Comparison of ENCODE assay signal across 8 cellular contexts in genomic region chr22:24555160-24555495, GRCh38. TPM values are rescaled to one million over a fixed set of nuclear protein-coding genes. Genes with fewer than 3 reads are reported as not detected.
DNase-seq lines count a peak whose midpoint lies in the region; ATAC-seq and TF ChIP-seq lines count a peak whose summit lies in the region.

No MANE protein-coding gene starts in this region.

- peaks cover 41% of the 10 kb centered on the region for H3K4me1 ChIP-seq in CD4-positive, CD25-positive, alpha-beta regulatory T cell (ENCODE audit: control insufficient read depth, insufficient read depth, low read length, poor library complexity, severe bottlenecking)
- peaks cover 12% of the 10 kb centered on the region for H3K4me1 ChIP-seq in ectodermal cell (ENCODE audit: control insufficient read depth, insufficient read depth, low read length)
- peaks cover 55% of the 10 kb centered on the region for H3K4me1 ChIP-seq in lower lobe of right lung

- H3K36me3 Mint-ChIP-seq in CD4-positive, CD25-positive, alpha-beta regulatory T cell = peaks cover 34% of the 10 kb centered on the region
- peaks cover 40% of the 10 kb centered on the region for H3K36me3 Mint-ChIP-seq in activated CD8-positive, alpha-beta T cell treated with anti-CD3 and anti-CD28 coated beads, Interleukin-2, amount 10 ng/mL, durations not matched to agents 7 days and 5 days (ENCODE audit: low read depth)

- intact Hi-C loops in lower lobe of right lung (cut with DNase I) = no loop called here

- no peaks in the 10 kb centered on the region for H3K27me3 Mint-ChIP-seq in CD4-positive, CD25-positive, alpha-beta regulatory T cell
- no peaks in the 10 kb centered on the region for H3K27me3 Mint-ChIP-seq in activated CD8-positive, alpha-beta T cell treated with anti-CD3 and anti-CD28 coated beads, Interleukin-2, amount 10 ng/mL, durations not matched to agents 7 days and 5 days (ENCODE audit: low read depth)

- peak overlapping the region; percentile 98 for H3K4me3 ChIP-seq in CD4-positive, CD25-positive, alpha-beta regulatory T cell (ENCODE audit: low read depth, low read length)
- H3K4me3 ChIP-seq in ectodermal cell (ENCODE audit: insufficient read depth, low read depth, low read length) (peak overlapping the region; percentile 92), lower lobe of right lung (peak overlapping the region; percentile 76)

- peak overlapping the region; percentile 97 to 99 (median 98) for H3K27ac Mint-ChIP-seq in CD4-positive, CD25-positive, alpha-beta regulatory T cell
- peak overlapping the region; percentile 97 for H3K27ac Mint-ChIP-seq in activated CD8-positive, alpha-beta T cell treated with anti-CD3 and anti-CD28 coated beads, Interleukin-2, amount 10 ng/mL, durations not matched to agents 7 days and 5 days

- POLR2A ChIA-PET in activated CD8-positive, alpha-beta T cell treated with anti-CD3 and anti-CD28 coated beads, Interleukin-2, amount 10 ng/mL, durations not matched to agents 7 days and 5 days (lab: Charles Lee) = interaction anchor here (0.5 to 1.8 kb wide), 7 partner anchors 10 to 58 kb away, joined by 3 to 10 read pairs (median 3); no protein-coding TSS in a partner anchor

- no peak for TF ChIP-seq CTCF in lower lobe of right lung (IDR thresholded peaks at IDR 0.05)

- CTCF ChIA-PET in activated CD8-positive, alpha-beta T cell treated with anti-CD3 and anti-CD28 coated beads, Interleukin-2, amount 10 ng/mL, durations not matched to agents 7 days and 5 days (lab: Charles Lee) = no interaction called here

- WGBS in ectodermal cell, 2 experiments = 0% methylated on average over 25 of the region's 25 CpGs

- H3K9me3 ChIP-seq in CD4-positive, CD25-positive, alpha-beta regulatory T cell (ENCODE audit: control insufficient read depth in 2 of 2, low read length in 2 of 2) = no peaks in the 10 kb centered on the region
- H3K9me3 ChIP-seq in ectodermal cell (ENCODE audit: control insufficient read depth, low read length) (no peaks in the 10 kb centered on the region), lower lobe of right lung (no peaks in the 10 kb centered on the region)

- peaks cover 4 to 79% (median 49%) of the 10 kb centered on the region in 4 donors for H3K4me1 Mint-ChIP-seq in CD4-positive, CD25-positive, alpha-beta regulatory T cell
- H3K4me1 Mint-ChIP-seq in activated CD8-positive, alpha-beta T cell treated with anti-CD3 and anti-CD28 coated beads, Interleukin-2, amount 10 ng/mL, durations not matched to agents 7 days and 5 days (ENCODE audit: low read depth) = peaks cover 52% of the 10 kb centered on the region

- no peaks in the 10 kb centered on the region for H3K9me3 Mint-ChIP-seq in CD4-positive, CD25-positive, alpha-beta regulatory T cell
- H3K9me3 Mint-ChIP-seq in activated CD8-positive, alpha-beta T cell treated with anti-CD3 and anti-CD28 coated beads, Interleukin-2, amount 10 ng/mL, durations not matched to agents 7 days and 5 days (ENCODE audit: insufficient read depth) = no peaks in the 10 kb centered on the region

- peak overlapping the region; percentile 93 for H3K27ac ChIP-seq in CD4-positive, CD25-positive, alpha-beta regulatory T cell (ENCODE audit: insufficient read depth, low read length, poor library complexity, severe bottlenecking)
- H3K27ac ChIP-seq in ectodermal cell (ENCODE audit: insufficient read depth, low read depth, low read length, poor library complexity, severe bottlenecking) (peak overlapping the region; percentile 83), lower lobe of right lung (peak overlapping the region; percentile 94)

- no peaks in the 10 kb centered on the region for H3K27me3 ChIP-seq in CD4-positive, CD25-positive, alpha-beta regulatory T cell (ENCODE audit: control insufficient read depth, insufficient read depth, low read length)
- H3K27me3 ChIP-seq in ectodermal cell (ENCODE audit: control insufficient read depth, insufficient read depth, low read length, poor library complexity, severe bottlenecking) = no peaks in the 10 kb centered on the region
- no peaks in the 10 kb centered on the region for H3K27me3 ChIP-seq in lower lobe of right lung (ENCODE audit: low read depth)

- peak; percentile 86 for ATAC-seq in CD4-positive, CD25-positive, alpha-beta regulatory T cell (ENCODE audit: low read depth in 2 of 2)
- ATAC-seq in GM19452 (IDR thresholded peaks at IDR 0.05; ENCODE audit: unreplicated experiment) = peak; percentile 64
- ATAC-seq in activated CD8-positive, alpha-beta T cell treated with anti-CD3 and anti-CD28 coated beads, Interleukin-2, amount 10 ng/mL, durations not matched to agents 7 days and 5 days = peak; percentile 90
- peak; percentile 96 to 97 for ATAC-seq in lower lobe of right lung

- H3K4me3 Mint-ChIP-seq in CD4-positive, CD25-positive, alpha-beta regulatory T cell = peak overlapping the region; percentile 96 to 99 (median 97)
- H3K4me3 Mint-ChIP-seq in activated CD8-positive, alpha-beta T cell treated with anti-CD3 and anti-CD28 coated beads, Interleukin-2, amount 10 ng/mL, durations not matched to agents 7 days and 5 days = peak overlapping the region; percentile 99

- DNase-seq in CD4-positive, CD25-positive, alpha-beta regulatory T cell = peak; percentile 97 to 100 (median 99)
- DNase-seq in HK-2 (ENCODE audit: unreplicated experiment) (peak; percentile 99), NCI-H82 treated with DMSO at 0.1 percent for 48 hours (lab: John Stamatoyannopoulos, UW; ENCODE audit: unreplicated experiment) (peak; percentile 91), lower lobe of right lung (peak; percentile 100)
- DNase-seq in activated CD8-positive, alpha-beta T cell treated with anti-CD3 and anti-CD28 coated beads, Interleukin-2, amount 10 ng/mL, durations not matched to agents 7 days and 5 days = peak; percentile 100
- DNase-seq in stimulated activated CD4-positive, alpha-beta T cell treated with anti-CD3 and anti-CD28 coated beads, TNF-alpha, amount 100 ng/mL, for 24 hours (ENCODE audit: low read depth in 3 of 3) = peak; percentile 99 to 100 (median 100)

- H3K36me3 ChIP-seq in CD4-positive, CD25-positive, alpha-beta regulatory T cell (ENCODE audit: control insufficient read depth, insufficient read depth, low read length) = peaks cover 26% of the 10 kb centered on the region
- H3K36me3 ChIP-seq in ectodermal cell (ENCODE audit: control insufficient read depth, insufficient read depth, low read length) = peaks cover 19% of the 10 kb centered on the region
- H3K36me3 ChIP-seq in lower lobe of right lung = peaks cover 37% of the 10 kb centered on the region

RNA-seq across cellular contexts. Expression of gene GUCD1, which starts 0.2 kb away (rescaled TPM):
- 69.6 TPM for total RNA-seq in CD4-positive, CD25-positive, alpha-beta regulatory T cell
- polyA plus RNA-seq in CD4-positive, CD25-positive, alpha-beta regulatory T cell = 10 to 100 TPM; 45.1 to 61.4 (median 54.4) TPM
- 100 to 1,000 TPM; 129 to 133 TPM for total RNA-seq in activated CD8-positive, alpha-beta T cell treated with anti-CD3 and anti-CD28 coated beads, Interleukin-2, amount 10 ng/mL, durations not matched to agents 7 days and 5 days
- polyA plus RNA-seq in ectodermal cell (2013, experiment 1 of 4) = 46.3 TPM
- polyA plus RNA-seq in ectodermal cell (2013, experiment 2 of 4) = 46.9 TPM
- 32.1 TPM for polyA plus RNA-seq in ectodermal cell (2013, experiment 3 of 4)
- 41.8 TPM for polyA plus RNA-seq in ectodermal cell (2013, experiment 4 of 4)
- 120 TPM for total RNA-seq in lower lobe of right lung

RNA-seq across cellular contexts. Expression of gene SNRPD3, which starts 0.7 kb away (rescaled TPM):
- total RNA-seq in CD4-positive, CD25-positive, alpha-beta regulatory T cell = 41.0 TPM
- polyA plus RNA-seq in CD4-positive, CD25-positive, alpha-beta regulatory T cell = 100 to 1,000 TPM in 1 of 4 donors, 10 to 100 TPM in 3; 77.9 to 101 (median 91.5) TPM
- total RNA-seq in activated CD8-positive, alpha-beta T cell treated with anti-CD3 and anti-CD28 coated beads, Interleukin-2, amount 10 ng/mL, durations not matched to agents 7 days and 5 days = 100 to 1,000 TPM; 136 to 144 TPM
- 153 TPM for polyA plus RNA-seq in ectodermal cell (2013, experiment 1 of 4)
- polyA plus RNA-seq in ectodermal cell (2013, experiment 2 of 4) = 152 TPM
- 170 TPM for polyA plus RNA-seq in ectodermal cell (2013, experiment 3 of 4)
- 163 TPM for polyA plus RNA-seq in ectodermal cell (2013, experiment 4 of 4)
- total RNA-seq in lower lobe of right lung = 66.8 TPM

RNA-seq across cellular contexts. Expression of gene LRRC75B, which starts 37.7 kb away (rescaled TPM):
- not detected for total RNA-seq in CD4-positive, CD25-positive, alpha-beta regulatory T cell
- under 1 TPM in 1 of 4 donors, not detected in 3; 0.29 TPM for polyA plus RNA-seq in CD4-positive, CD25-positive, alpha-beta regulatory T cell
- 1 to 10 TPM in 1 of 2 experiments, under 1 TPM in 1; 0.91 to 1.3 TPM for total RNA-seq in activated CD8-positive, alpha-beta T cell treated with anti-CD3 and anti-CD28 coated beads, Interleukin-2, amount 10 ng/mL, durations not matched to agents 7 days and 5 days
- polyA plus RNA-seq in ectodermal cell (2013, experiment 1 of 4) = 15.0 TPM
- 12.3 TPM for polyA plus RNA-seq in ectodermal cell (2013, experiment 2 of 4)
- polyA plus RNA-seq in ectodermal cell (2013, experiment 3 of 4) = 16.1 TPM
- 16.6 TPM for polyA plus RNA-seq in ectodermal cell (2013, experiment 4 of 4)
- 10.2 TPM for total RNA-seq in lower lobe of right lung

RNA-seq across cellular contexts. Expression of gene GGT1, which starts 47.9 kb away (rescaled TPM):
- 23.4 TPM for total RNA-seq in CD4-positive, CD25-positive, alpha-beta regulatory T cell
- 10 to 100 TPM; 12.9 to 17.0 (median 16.5) TPM for polyA plus RNA-seq in CD4-positive, CD25-positive, alpha-beta regulatory T cell
- 10 to 100 TPM; 20.0 to 23.6 TPM for total RNA-seq in activated CD8-positive, alpha-beta T cell treated with anti-CD3 and anti-CD28 coated beads, Interleukin-2, amount 10 ng/mL, durations not matched to agents 7 days and 5 days
- 4.1 TPM for polyA plus RNA-seq in ectodermal cell (2013, experiment 1 of 4)
- 2.7 TPM for polyA plus RNA-seq in ectodermal cell (2013, experiment 2 of 4)
- polyA plus RNA-seq in ectodermal cell (2013, experiment 3 of 4) = 1.9 TPM
- 2.2 TPM for polyA plus RNA-seq in ectodermal cell (2013, experiment 4 of 4)
- total RNA-seq in lower lobe of right lung = 65.1 TPM

RNA-seq across cellular contexts. Expression of gene UPB1, which starts 60.0 kb away (rescaled TPM):
- total RNA-seq in CD4-positive, CD25-positive, alpha-beta regulatory T cell = 3.8 TPM
- not detected for polyA plus RNA-seq in CD4-positive, CD25-positive, alpha-beta regulatory T cell
- under 1 TPM; 0.24 to 0.31 TPM for total RNA-seq in activated CD8-positive, alpha-beta T cell treated with anti-CD3 and anti-CD28 coated beads, Interleukin-2, amount 10 ng/mL, durations not matched to agents 7 days and 5 days
- not detected for polyA plus RNA-seq in ectodermal cell (2013, experiment 1 of 4)
- polyA plus RNA-seq in ectodermal cell (2013, experiment 2 of 4) = 0.07 TPM
- not detected for polyA plus RNA-seq in ectodermal cell (2013, experiment 3 of 4)
- not detected for polyA plus RNA-seq in ectodermal cell (2013, experiment 4 of 4)
- 1.2 TPM for total RNA-seq in lower lobe of right lung

Comparison
In these comparisons a context has a peak if more than half of its experiments do, and no peak if none do; other contexts are left out.
1. Peak in every context shown above with its lines: DNase-seq, ATAC-seq, H3K4me3 ChIP-seq and H3K27ac ChIP-seq.